Comparison of ENCODE assay signal across 1 cellular context in genomic region chr2:64796926-64797325, GRCh38.
TF ChIP-seq lines count a peak whose summit lies in the region.

No MANE protein-coding gene starts in this region.

TF ChIP-seq in IMR-90, 13 proteins besides CTCF, POLR2A, EP300 and RAD21 (continued from another document):
- TF ChIP-seq BHLHE40 (IDR thresholded peaks at IDR 0.05; ENCODE audit: low read depth, low read length), result no peak
